10 cellular contexts compared by ENCODE assay signal in the genomic region with DNA sequence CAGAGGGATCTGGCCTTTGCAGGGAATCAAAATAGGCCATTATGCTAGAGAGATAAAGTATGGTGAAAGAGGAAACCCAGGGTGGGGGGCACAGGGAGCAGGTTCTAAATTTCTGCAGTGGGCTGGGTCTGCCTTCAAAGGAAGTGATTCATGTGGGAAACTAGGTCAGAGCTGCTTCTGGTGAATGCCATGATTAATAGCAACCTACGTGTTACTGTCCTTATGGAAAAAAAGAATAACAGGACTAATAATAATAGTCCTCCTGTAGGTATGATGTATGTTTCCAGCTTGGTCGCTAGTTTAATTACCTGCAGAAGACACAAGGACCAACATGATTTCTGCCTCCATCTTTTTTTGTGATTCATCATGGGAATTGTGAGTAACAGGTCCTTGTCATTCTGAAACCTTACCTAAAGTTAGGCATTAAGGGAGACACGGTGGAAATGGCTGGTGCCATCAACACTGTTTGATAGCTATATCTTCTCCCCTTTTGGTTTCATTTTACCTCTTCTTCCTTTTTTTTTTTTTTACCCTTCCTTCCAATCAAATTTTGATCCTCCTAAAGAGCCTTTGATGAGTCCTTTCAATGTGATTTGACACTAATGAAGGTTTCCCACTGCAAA.
DNase-seq lines count a peak whose midpoint lies in the region; ATAC-seq lines count a peak whose summit lies in the region.
"Had no signal": no experiment of that assay in that cellular context is flagged by ENCODE, and none has a peak within 500 bp of the region (broad histone marks: within the 10 kb centered on the region; RNA-seq: fewer than 3 reads in every experiment).

No MANE protein-coding gene starts in this region.

- H3K36me3 Mint-ChIP-seq in T-cell: no peaks in the 10 kb centered on the region

- no peak overlapping the region for H3K4me3 Mint-ChIP-seq in T-cell

- H3K9me3 Mint-ChIP-seq in T-cell: no peaks in the 10 kb centered on the region

- POLR2A ChIA-PET in T-cell (lab: Charles Lee): interaction anchor here in 1 of 2 donors (0.6 kb wide), 1 partner anchor 44 kb away, joined by 3 read pairs; no protein-coding TSS in a partner anchor

- peaks cover 6 to 8% of the 10 kb centered on the region in 2 donors for H3K27me3 Mint-ChIP-seq in T-cell

- no peak overlapping the region for H3K27ac Mint-ChIP-seq in T-cell

- CTCF ChIA-PET in T-cell (lab: Charles Lee): interaction anchor here in 1 of 2 donors (1.6 kb wide), 1 partner anchor 11 kb away, joined by 4 read pairs; no protein-coding TSS in a partner anchor

- peaks cover 0 to 11% (median 6%) of the 10 kb centered on the region in 3 donors for H3K4me1 Mint-ChIP-seq in T-cell

- ATAC-seq in HG02981 (IDR thresholded peaks at IDR 0.05; ENCODE audit: unreplicated experiment) (peak; percentile 89), T-cell (replicated peaks in 1 of 4) (no peak)

- peak; percentile 3 to 4 for DNase-seq in activated CD4-positive, alpha-beta T cell treated with anti-CD3 and anti-CD28 coated beads for 24 hours (ENCODE audit: low read depth in 2 of 2)
- no peak for DNase-seq in activated CD4-positive, alpha-beta T cell treated with anti-CD3 and anti-CD28 coated beads, Interleukin-2, amount 50 U/mL, for 1 hour
- DNase-seq in activated naive CD4-positive, alpha-beta T cell treated with anti-CD3 and anti-CD28 coated beads, Interleukin-2, amount 50 U/mL, for 16 hours: peak; percentile 15
- peak; percentile 51 for DNase-seq in stimulated activated CD4-positive, alpha-beta T cell treated with anti-CD3 and anti-CD28 coated beads, Interleukin-1b, Interleukin-23, amount 100 ng/mL, for 48 hours
- no peak for DNase-seq in NCI-H2107 treated with DMSO at 0.1 percent for 48 hours (lab: John Stamatoyannopoulos, UW; ENCODE audit: unreplicated experiment)
- no peak for DNase-seq in H4 (ENCODE audit: low spot score)
- DNase-seq in T-cell: no peak
- DNase-seq: NCI-H524 treated with DMSO at 0.1 percent for 48 hours, upper lobe of left lung had no signal

Comparison
In these comparisons a context has a peak if more than half of its experiments do, and no peak if none do; other contexts are left out.
1. DNase-seq: peak in activated CD4-positive, alpha-beta T cell treated with anti-CD3 and anti-CD28 coated beads for 24 hours (2 of 2), activated naive CD4-positive, alpha-beta T cell treated with anti-CD3 and anti-CD28 coated beads, Interleukin-2, amount 50 U/mL, for 16 hours (single experiment) and stimulated activated CD4-positive, alpha-beta T cell treated with anti-CD3 and anti-CD28 coated beads, Interleukin-1b, Interleukin-23, amount 100 ng/mL, for 48 hours (single experiment); none in activated CD4-positive, alpha-beta T cell treated with anti-CD3 and anti-CD28 coated beads, Interleukin-2, amount 50 U/mL, for 1 hour (single experiment), NCI-H2107 treated with DMSO at 0.1 percent for 48 hours (single experiment), H4 (single experiment) and T-cell (0 of 34).